ENCODE assay signal across 1 cellular context in genomic region chr4:37068580-37068979, GRCh38.
TF ChIP-seq lines count a peak whose summit lies in the region.

No MANE protein-coding gene starts in this region.

TF ChIP-seq in HepG2, 621 proteins besides CTCF, POLR2A, EP300 and RAD21:
- no peak for TF ChIP-seq KDM4B (CRISPR knock-in tag; IDR thresholded peaks at IDR 0.05)
- peak; percentile 41; the same call in 1 of the 2 replicates for TF ChIP-seq SMC3 (IDR thresholded peaks at IDR 0.05; ENCODE audit: low read length)
- peak; percentile 40 for TF ChIP-seq STAG1 (CRISPR knock-in tag; IDR thresholded peaks at IDR 0.05)
